ENCODE assay signal across 12 cellular contexts in the genomic region with DNA sequence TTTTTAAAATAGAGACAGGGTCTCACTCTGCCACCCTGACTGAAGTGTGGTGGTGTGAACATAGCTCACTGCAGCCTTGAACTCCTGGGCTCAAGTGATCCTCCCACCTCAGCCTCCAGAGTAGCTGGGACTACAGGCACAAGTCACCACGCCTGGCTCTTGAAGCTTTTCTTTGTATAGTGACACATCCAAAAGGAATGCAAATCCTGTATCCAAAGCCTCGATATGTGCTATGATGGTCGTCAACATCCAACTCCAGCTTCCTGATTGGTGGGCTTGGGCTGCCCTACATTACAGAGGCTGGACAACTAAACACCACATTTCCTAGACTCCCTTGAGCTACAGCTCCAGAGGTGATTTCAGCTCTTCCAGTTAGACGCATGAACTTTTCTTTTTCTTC.
DNase-seq lines count a peak whose midpoint lies in the region; TF ChIP-seq lines count a peak whose summit lies in the region.
"Had no signal": no experiment of that assay in that cellular context is flagged by ENCODE, and none has a peak within 500 bp of the region (broad histone marks: within the 10 kb centered on the region; RNA-seq: fewer than 3 reads in every experiment).

No MANE protein-coding gene starts in this region.

- POLR2A ChIA-PET in CD4-positive, alpha-beta memory T cell (lab: Charles Lee; ENCODE audit: partially characterized antibody): no interaction called here
- POLR2A ChIA-PET in Caco-2 (lab: Charles Lee): no interaction called here

- peaks cover 64% of the 10 kb centered on the region for H3K36me3 ChIP-seq in CD4-positive, alpha-beta memory T cell (ENCODE audit: insufficient read depth, low read length)
- no peaks in the 10 kb centered on the region for H3K36me3 ChIP-seq in Caco-2 (ENCODE audit: control insufficient read depth, insufficient read depth, low read length)

- CTCF ChIA-PET in CD4-positive, alpha-beta memory T cell (lab: Charles Lee; ENCODE audit: partially characterized antibody): interaction anchor here (0.8 to 2.3 kb wide), 5 partner anchors 9 to 86 kb away, joined by 3 to 8 read pairs (median 3); no protein-coding TSS in a partner anchor
- CTCF ChIA-PET in Caco-2 (lab: Charles Lee): no interaction called here

- H3K27me3 Mint-ChIP-seq in CD4-positive, alpha-beta memory T cell: no peaks in the 10 kb centered on the region
- peaks cover 3% of the 10 kb centered on the region for H3K27me3 Mint-ChIP-seq in Caco-2 (ENCODE audit: insufficient read depth, unreplicated experiment)

- no peak for TF ChIP-seq CTCF in Caco-2 (IDR thresholded peaks at IDR 0.05; ENCODE audit: insufficient read depth in 1 of 2, low read depth in 1 of 2, low read length in 1 of 2, severe bottlenecking in 1 of 2, unreplicated experiment in 1 of 2)

- H3K36me3 Mint-ChIP-seq in CD4-positive, alpha-beta memory T cell: peaks cover 73 to 75% of the 10 kb centered on the region in 2 donors
- H3K36me3 Mint-ChIP-seq in Caco-2 (ENCODE audit: insufficient read depth, unreplicated experiment): no peaks in the 10 kb centered on the region

- no peak overlapping the region for H3K27ac ChIP-seq in CD4-positive, alpha-beta memory T cell (ENCODE audit: low read depth, low read length)
- H3K27ac ChIP-seq: KMS-11 had no signal

- H3K4me3 ChIP-seq in CD4-positive, alpha-beta memory T cell (ENCODE audit: low read length in 2 of 2): no peak overlapping the region
- H3K4me3 ChIP-seq in Caco-2 (ENCODE audit: low read depth, low read length): no peak overlapping the region

- peaks cover 14 to 27% (median 25%) of the 10 kb centered on the region in 4 donors for H3K4me1 Mint-ChIP-seq in CD4-positive, alpha-beta memory T cell
- H3K4me1 Mint-ChIP-seq in Caco-2 (ENCODE audit: low read depth, unreplicated experiment): no peaks in the 10 kb centered on the region

- H3K4me1 ChIP-seq in CD4-positive, alpha-beta memory T cell (ENCODE audit: insufficient read depth, low read length): peaks cover 15% of the 10 kb centered on the region
- H3K4me1 ChIP-seq in Caco-2: no peaks in the 10 kb centered on the region

- no peak for DNase-seq in CD4-positive, alpha-beta memory T cell
- peak; percentile 67 for DNase-seq in HS-27A (ENCODE audit: low read depth)
- DNase-seq in amniotic epithelial cell (ENCODE audit: low read depth): peak; percentile 70
- peak; percentile 75 for DNase-seq in kidney tubule cell (ENCODE audit: low spot score)
- DNase-seq in erythroblast (lab: John Stamatoyannopoulos, UW): no peak
- DNase-seq in Caco-2: no peak
- no peak for DNase-seq in retina
- no peak for DNase-seq in NCI-H2196 treated with DMSO at 0.1 percent for 48 hours (lab: John Stamatoyannopoulos, UW; ENCODE audit: unreplicated experiment)
- DNase-seq: activated gamma-delta T cell; stimulated activated CD4-positive, alpha-beta T cell treated with anti-CD3 and anti-CD28 coated beads, Interleukin-12 subunit alpha, Interleukin-12 subunit beta, amount 100 ng/mL, for 4 hours; stimulated activated naive CD4-positive, alpha-beta T cell treated with Interleukin-2 at 50 U/mL for 16 hours had no signal

- H3K9me3 Mint-ChIP-seq in CD4-positive, alpha-beta memory T cell: no peaks in the 10 kb centered on the region
- H3K9me3 Mint-ChIP-seq in Caco-2 (ENCODE audit: unreplicated experiment): peaks cover 10% of the 10 kb centered on the region

- peak overlapping the region; percentile 8 to 86 (median 57) for H3K27ac Mint-ChIP-seq in CD4-positive, alpha-beta memory T cell
- H3K27ac Mint-ChIP-seq in Caco-2 (ENCODE audit: unreplicated experiment): no peak overlapping the region

- H3K27me3 ChIP-seq in CD4-positive, alpha-beta memory T cell (ENCODE audit: insufficient read depth, low read length): no peaks in the 10 kb centered on the region
- H3K27me3 ChIP-seq in Caco-2 (replicated peaks; ENCODE audit: control insufficient read depth, insufficient read depth, low read length): no peaks in the 10 kb centered on the region

- H3K4me3 Mint-ChIP-seq in CD4-positive, alpha-beta memory T cell: no peak overlapping the region
- H3K4me3 Mint-ChIP-seq in Caco-2 (ENCODE audit: unreplicated experiment): no peak overlapping the region

- no peaks in the 10 kb centered on the region for H3K9me3 ChIP-seq in CD4-positive, alpha-beta memory T cell (ENCODE audit: control insufficient read depth in 1 of 2, low read length in 2 of 2)
- no peaks in the 10 kb centered on the region for H3K9me3 ChIP-seq in Caco-2

- no peak for TF ChIP-seq POLR2A in erythroblast (IDR thresholded peaks at IDR 0.05; ENCODE audit: low read length)

- no TSS peak for BruUV-seq in Caco-2 (replicated peaks; lab: Mats Ljungman, UMichigan)

- intact Hi-C loops in CD4-positive, alpha-beta memory T cell (cut with micrococcal nuclease): no loop called here
- intact Hi-C loops in Caco-2 (cut with micrococcal nuclease; ENCODE audit: unreplicated experiment): no loop called here

Comparison
In these comparisons a context has a peak if more than half of its experiments do, and no peak if none do; other contexts are left out.
1. DNase-seq: peak in HS-27A (single experiment), amniotic epithelial cell (single experiment) and kidney tubule cell (single experiment); none in CD4-positive, alpha-beta memory T cell (0 of 5), erythroblast (0 of 2), Caco-2 (0 of 2), retina (single experiment) and NCI-H2196 treated with DMSO at 0.1 percent for 48 hours (single experiment).